8 cellular contexts compared by ENCODE assay signal in genomic region chr1:45585110-45585426, GRCh38. TPM values are rescaled to one million over a fixed set of nuclear protein-coding genes. Genes with fewer than 3 reads are reported as not detected.
DNase-seq lines count a peak whose midpoint lies in the region; ATAC-seq and TF ChIP-seq lines count a peak whose summit lies in the region.

No MANE protein-coding gene starts in this region.

- H3K36me3 ChIP-seq in cardiac muscle cell (peaks cover 3% of the 10 kb centered on the region), mesodermal cell (ENCODE audit: control insufficient read depth, insufficient read depth, low read length) (peaks cover 30% of the 10 kb centered on the region), uterus (no peaks in the 10 kb centered on the region)

- H3K4me1 Mint-ChIP-seq in MCF 10A (ENCODE audit: insufficient read depth, unreplicated experiment): peaks cover 15% of the 10 kb centered on the region

- H3K36me3 Mint-ChIP-seq in MCF 10A (ENCODE audit: insufficient read depth, unreplicated experiment): peaks cover 14% of the 10 kb centered on the region

- H3K27ac ChIP-seq in cardiac muscle cell (peak overlapping the region; percentile 79), mesodermal cell (ENCODE audit: low read depth, low read length, severe bottlenecking) (peak overlapping the region; percentile 99), uterus (peak overlapping the region; percentile 92 to 96)

- DNase-seq in cardiac muscle cell (ENCODE audit: low read depth in 1 of 2, low spot score in 1 of 2): no peak
- DNase-seq in left ventricle myocardium superior: no peak
- no peak for DNase-seq in MCF 10A (ENCODE audit: unreplicated experiment)
- DNase-seq in uterus: no peak
- DNase-seq in AML-193 (lab: John Stamatoyannopoulos, UW): no peak

- H3K4me3 ChIP-seq in cardiac muscle cell: peak overlapping the region; percentile 94
- H3K4me3 ChIP-seq in mesodermal cell (ENCODE audit: extremely low read depth, insufficient read depth, low read length, poor library complexity, severe bottlenecking): peak overlapping the region; percentile 100
- H3K4me3 ChIP-seq in uterus: peak overlapping the region; percentile 87 to 100

- H3K9me3 Mint-ChIP-seq in MCF 10A (ENCODE audit: unreplicated experiment): no peaks in the 10 kb centered on the region

- POLR2A ChIA-PET in MCF 10A (lab: Yijun Ruan, JAX): interaction anchor here (0.7 to 3.6 kb wide), 16 partner anchors 9 to 662 kb away, joined by 3 to 30 read pairs (median 6); partner anchors contain the start of genes AKR1A1, GPBP1L1, MAST2 and MUTYH

- H3K4me1 ChIP-seq in cardiac muscle cell (ENCODE audit: low read depth) (peaks cover 12% of the 10 kb centered on the region), mesodermal cell (ENCODE audit: control insufficient read depth, insufficient read depth, low read length, poor library complexity, severe bottlenecking) (no peaks in the 10 kb centered on the region), uterus (peaks cover 7 to 9% of the 10 kb centered on the region in 2 donors)

- no peak for TF ChIP-seq CTCF in cardiac muscle cell (IDR thresholded peaks at IDR 0.05; ENCODE audit: low read depth, low read length)
- TF ChIP-seq CTCF in MCF 10A (IDR thresholded peaks at IDR 0.05; ENCODE audit: unreplicated experiment): no peak
- TF ChIP-seq CTCF in uterus (IDR thresholded peaks at IDR 0.05): no peak

- WGBS in mesodermal cell (ENCODE audit: insufficient coverage in 2 of 2), 2 experiments: 0% methylated on average over 3 of the region's 5 CpGs

- H3K27me3 ChIP-seq in cardiac muscle cell: no peaks in the 10 kb centered on the region
- no peaks in the 10 kb centered on the region for H3K27me3 ChIP-seq in uterus

- H3K27me3 Mint-ChIP-seq in MCF 10A (ENCODE audit: insufficient read depth, unreplicated experiment): no peaks in the 10 kb centered on the region

- ATAC-seq in left ventricle myocardium superior: no peak
- no peak for ATAC-seq in HG02885 (IDR thresholded peaks at IDR 0.05; ENCODE audit: poor library complexity, unreplicated experiment)
- ATAC-seq in HG03439 (IDR thresholded peaks at IDR 0.05; ENCODE audit: unreplicated experiment): no peak

- CTCF ChIA-PET in MCF 10A (lab: Yijun Ruan, JAX): interaction anchor here (1.0 kb wide), 1 partner anchor 85 kb away, joined by 3 read pairs; the partner anchor contains the start of genes CCDC163 and MMACHC

- H3K9me3 ChIP-seq in cardiac muscle cell (ENCODE audit: low read depth) (no peaks in the 10 kb centered on the region), mesodermal cell (ENCODE audit: control insufficient read depth, low read length) (no peaks in the 10 kb centered on the region), uterus (no peaks in the 10 kb centered on the region)

- H3K4me3 Mint-ChIP-seq in MCF 10A (ENCODE audit: unreplicated experiment): peak overlapping the region; percentile 89

- no TSS peak for BruUV-seq in MCF 10A (replicated peaks; lab: Mats Ljungman, UMichigan)

- intact Hi-C loops in left ventricle myocardium superior (cut with micrococcal nuclease): no loop called here
- intact Hi-C loops in MCF 10A (cut with micrococcal nuclease): no loop called here
- intact Hi-C loops in uterus (cut with DNase I; ENCODE audit: low total_unique reads): no loop called here

- no peak for TF ChIP-seq POLR2A in uterus (IDR thresholded peaks at IDR 0.05)

- H3K27ac Mint-ChIP-seq in MCF 10A (ENCODE audit: low read depth, unreplicated experiment): peak overlapping the region; percentile 68

RNA-seq across cellular contexts. Expression of gene NASP, which starts 1.2 kb away (rescaled TPM):
- total RNA-seq in cardiac muscle cell (54.9 and 89.3 TPM in 2 replicates), left ventricle myocardium superior (29.5 TPM), MCF 10A (2022) (76.4 and 84.6 TPM in 2 replicates), uterus (100 to 1,000 TPM in 2 of 4 donors, 10 to 100 TPM in 2; 40.2 to 125 (median 81.0) TPM)
- 172 and 174 TPM in 2 replicates for polyA plus RNA-seq in cardiac muscle cell
- polyA plus RNA-seq in mesodermal cell (2013, experiment 1 of 2): 219 TPM
- polyA plus RNA-seq in mesodermal cell (2013, experiment 2 of 2): 255 TPM

RNA-seq across cellular contexts. Expression of gene AKR1A1, which starts 34.4 kb away (rescaled TPM):
- total RNA-seq in cardiac muscle cell: 145 and 187 TPM in 2 replicates
- 291 and 311 TPM in 2 replicates for polyA plus RNA-seq in cardiac muscle cell
- 43.2 TPM for total RNA-seq in left ventricle myocardium superior
- total RNA-seq in MCF 10A (2022): 108 and 142 TPM in 2 replicates
- polyA plus RNA-seq in mesodermal cell (2013, experiment 1 of 2): 124 TPM
- 118 TPM for polyA plus RNA-seq in mesodermal cell (2013, experiment 2 of 2)
- total RNA-seq in uterus: 100 to 1,000 TPM in 2 of 4 donors, 10 to 100 TPM in 2; 75.3 to 162 (median 106) TPM

RNA-seq across cellular contexts. Expression of gene CCDC17, which starts 38.8 kb away (rescaled TPM):
- total RNA-seq in cardiac muscle cell (2.9 and 7.5 TPM in 2 replicates), left ventricle myocardium superior (0.64 TPM), MCF 10A (2022) (3.9 and 4.9 TPM in 2 replicates), uterus (1 to 10 TPM in 3 of 4 donors, not detected in 1; 1.3 to 3.3 (median 3.2) TPM)
- 1.9 and 3.1 TPM in 2 replicates for polyA plus RNA-seq in cardiac muscle cell
- polyA plus RNA-seq in mesodermal cell (2013, experiment 1 of 2): 2.2 TPM
- 1.6 TPM for polyA plus RNA-seq in mesodermal cell (2013, experiment 2 of 2)
